In the genomic region with DNA sequence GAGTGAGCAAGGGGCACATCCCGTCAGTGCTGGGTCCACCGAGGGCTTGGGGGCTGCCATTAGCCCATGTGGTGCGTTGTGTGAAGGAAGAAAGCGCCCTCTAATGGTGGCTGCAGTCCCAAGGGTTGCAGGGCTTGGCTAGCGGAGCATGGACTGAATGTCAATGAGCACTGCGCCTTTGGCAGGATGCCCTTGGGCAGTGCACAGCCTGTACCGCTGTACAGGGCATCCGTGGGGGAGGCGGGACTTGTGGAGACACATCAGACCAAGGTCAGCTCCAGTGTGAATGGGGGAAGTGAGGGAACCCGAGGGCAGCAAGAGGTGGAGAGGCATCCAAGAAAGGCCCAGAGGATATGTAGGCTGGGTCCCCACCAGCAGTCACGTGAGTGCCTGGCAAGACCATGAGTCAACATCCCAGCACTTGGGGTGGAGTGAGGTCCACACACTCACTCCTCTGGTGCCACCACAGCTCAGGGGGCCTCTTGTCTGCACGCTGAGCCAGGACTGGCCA, we compare ENCODE assay signal across 1 cellular context.
TF ChIP-seq lines count a peak whose summit lies in the region.

No MANE protein-coding gene starts in this region.

TF ChIP-seq in HepG2, 621 proteins besides CTCF, POLR2A, EP300 and RAD21 (continued from another document and continues in another):
- no peak for TF ChIP-seq SKIL (CRISPR knock-in tag; IDR thresholded peaks at IDR 0.05; ENCODE audit: borderline replicate concordance)
- peak; percentile 76 for TF ChIP-seq FOSL2 (CRISPR knock-in tag; IDR thresholded peaks at IDR 0.05)
- no peak for TF ChIP-seq RERE (CRISPR knock-in tag; IDR thresholded peaks at IDR 0.05; ENCODE audit: low read depth)
- TF ChIP-seq MTA3 (CRISPR knock-in tag; IDR thresholded peaks at IDR 0.05): no peak
- no peak for TF ChIP-seq JUND (CRISPR knock-in tag; IDR thresholded peaks at IDR 0.05)
- no peak for TF ChIP-seq ZNF501 (CRISPR knock-in tag; IDR thresholded peaks at IDR 0.05)
- TF ChIP-seq ZBTB21 (CRISPR knock-in tag; IDR thresholded peaks at IDR 0.05): no peak
- no peak for TF ChIP-seq ZNF569 (CRISPR knock-in tag; IDR thresholded peaks at IDR 0.05; ENCODE audit: borderline replicate concordance)
- no peak for TF ChIP-seq ATF7-NPFF (CRISPR knock-in tag; IDR thresholded peaks at IDR 0.05; ENCODE audit: low read depth)
- no peak for TF ChIP-seq CC2D1A (CRISPR knock-in tag; IDR thresholded peaks at IDR 0.05)
- TF ChIP-seq, protein P1, sequence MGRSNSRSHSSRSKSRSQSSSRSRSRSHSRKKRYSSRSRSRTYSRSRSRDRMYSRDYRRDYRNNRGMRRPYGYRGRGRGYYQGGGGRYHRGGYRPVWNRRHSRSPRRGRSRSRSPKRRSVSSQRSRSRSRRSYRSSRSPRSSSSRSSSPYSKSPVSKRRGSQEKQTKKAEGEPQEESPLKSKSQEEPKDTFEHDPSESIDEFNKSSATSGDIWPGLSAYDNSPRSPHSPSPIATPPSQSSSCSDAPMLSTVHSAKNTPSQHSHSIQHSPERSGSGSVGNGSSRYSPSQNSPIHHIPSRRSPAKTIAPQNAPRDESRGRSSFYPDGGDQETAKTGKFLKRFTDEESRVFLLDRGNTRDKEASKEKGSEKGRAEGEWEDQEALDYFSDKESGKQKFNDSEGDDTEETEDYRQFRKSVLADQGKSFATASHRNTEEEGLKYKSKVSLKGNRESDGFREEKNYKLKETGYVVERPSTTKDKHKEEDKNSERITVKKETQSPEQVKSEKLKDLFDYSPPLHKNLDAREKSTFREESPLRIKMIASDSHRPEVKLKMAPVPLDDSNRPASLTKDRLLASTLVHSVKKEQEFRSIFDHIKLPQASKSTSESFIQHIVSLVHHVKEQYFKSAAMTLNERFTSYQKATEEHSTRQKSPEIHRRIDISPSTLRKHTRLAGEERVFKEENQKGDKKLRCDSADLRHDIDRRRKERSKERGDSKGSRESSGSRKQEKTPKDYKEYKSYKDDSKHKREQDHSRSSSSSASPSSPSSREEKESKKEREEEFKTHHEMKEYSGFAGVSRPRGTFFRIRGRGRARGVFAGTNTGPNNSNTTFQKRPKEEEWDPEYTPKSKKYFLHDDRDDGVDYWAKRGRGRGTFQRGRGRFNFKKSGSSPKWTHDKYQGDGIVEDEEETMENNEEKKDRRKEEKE (IDR thresholded peaks at IDR 0.05): no peak
- no peak for TF ChIP-seq MTA1 (CRISPR knock-in tag; IDR thresholded peaks at IDR 0.05; ENCODE audit: borderline replicate concordance)
- no peak for TF ChIP-seq ZHX1 (CRISPR knock-in tag; IDR thresholded peaks at IDR 0.05; ENCODE audit: low read depth)
- TF ChIP-seq KAT2B (IDR thresholded peaks at IDR 0.05; ENCODE audit: borderline replicate concordance, low read depth, low read length): no peak
- TF ChIP-seq MED8 (CRISPR knock-in tag; IDR thresholded peaks at IDR 0.05; ENCODE audit: insufficient replicate concordance): no peak
- peak; percentile 100 for TF ChIP-seq ZBTB33 (CRISPR knock-in tag; IDR thresholded peaks at IDR 0.05)
- no peak for TF ChIP-seq SRSF1 (optimal IDR thresholded peaks at IDR 0.05; ENCODE audit: low read depth, low read length)
- TF ChIP-seq MAX (IDR thresholded peaks at IDR 0.05): peak; percentile 37
- TF ChIP-seq NR2F2 (IDR thresholded peaks at IDR 0.05; ENCODE audit: borderline replicate concordance, low read depth): no peak
- TF ChIP-seq ZNF317 (CRISPR knock-in tag; IDR thresholded peaks at IDR 0.05): no peak
- no peak for TF ChIP-seq NFIC (IDR thresholded peaks at IDR 0.05; ENCODE audit: low read length)
- no peak for TF ChIP-seq HES4 (CRISPR knock-in tag; IDR thresholded peaks at IDR 0.05; ENCODE audit: borderline replicate concordance)
- no peak for TF ChIP-seq ZNF30 (CRISPR knock-in tag; IDR thresholded peaks at IDR 0.05)
- TF ChIP-seq, protein P2, sequence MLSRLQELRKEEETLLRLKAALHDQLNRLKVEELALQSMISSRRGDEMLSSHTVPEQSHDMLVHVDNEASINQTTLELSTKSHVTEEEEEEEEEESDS (CRISPR knock-in tag; IDR thresholded peaks at IDR 0.05; ENCODE audit: borderline replicate concordance): no peak
- TF ChIP-seq FUBP1 (CRISPR knock-in tag; IDR thresholded peaks at IDR 0.05; ENCODE audit: borderline replicate concordance): no peak
- no peak for TF ChIP-seq NFAT5 (CRISPR knock-in tag; IDR thresholded peaks at IDR 0.05)
- TF ChIP-seq PTBP1 (IDR thresholded peaks at IDR 0.05; ENCODE audit: low read depth, low read length, poor library complexity, severe bottlenecking): no peak
- peak; percentile 86; the same call in 1 of the 2 replicates for TF ChIP-seq HNRNPL (IDR thresholded peaks at IDR 0.05; ENCODE audit: low read depth, low read length)
